In the genomic region with DNA sequence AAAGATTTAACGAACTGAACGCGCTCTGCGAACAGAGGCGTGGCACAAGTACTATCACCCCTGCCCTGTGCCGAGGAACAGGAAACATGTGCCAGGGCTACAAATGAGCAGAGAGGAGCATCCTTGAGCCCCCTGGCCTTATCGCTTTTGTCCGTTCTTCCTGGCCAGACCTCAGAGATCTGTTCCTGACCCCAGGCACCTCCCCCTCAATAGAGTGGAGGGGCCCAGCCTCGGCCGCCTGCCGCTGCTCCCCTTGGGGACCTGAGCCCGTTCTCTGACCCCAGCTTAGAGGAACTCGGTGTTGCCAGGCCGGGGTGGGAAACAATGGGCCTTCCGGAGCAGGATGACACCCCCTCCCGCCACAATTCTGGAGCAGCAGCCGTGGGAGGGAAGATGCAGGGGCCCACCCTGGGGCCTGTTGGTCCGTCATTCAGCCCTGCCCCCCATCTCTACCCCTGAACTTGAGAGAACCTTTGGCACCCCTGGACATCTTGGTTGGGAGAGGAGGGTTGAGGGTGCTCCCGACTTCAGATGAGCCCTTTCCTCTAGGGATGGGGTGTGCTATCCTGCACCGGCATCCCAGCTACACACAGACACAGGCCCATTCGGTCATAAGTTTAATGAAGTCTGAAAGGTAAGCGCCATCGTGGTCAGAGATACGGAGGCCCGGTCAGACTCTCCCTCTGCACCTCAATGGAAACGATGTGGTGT, we compare ENCODE assay signal across 7 cellular contexts. TPM values are rescaled to one million over a fixed set of nuclear protein-coding genes. Genes with fewer than 3 reads are reported as not detected.
DNase-seq lines count a peak whose midpoint lies in the region; ATAC-seq, FAIRE-seq and TF ChIP-seq lines count a peak whose summit lies in the region.

No MANE protein-coding gene starts in this region.

- TF ChIP-seq CTCF in body of pancreas (IDR thresholded peaks at IDR 0.05) (no peak), left lung (IDR thresholded peaks at IDR 0.05) (no peak), tibial nerve (IDR thresholded peaks at IDR 0.05) (no peak)

- H3K36me3 ChIP-seq in body of pancreas (replicated peaks in 1 of 2; ENCODE audit: insufficient read depth in 1 of 2, low read depth in 2 of 2) (no peaks in the 10 kb centered on the region), left lung (peaks cover 0 to 58% of the 10 kb centered on the region in 2 donors), tibial nerve (peaks cover 0 to 39% (median 14%) of the 10 kb centered on the region in 3 donors)

- H3K4me1 ChIP-seq in body of pancreas (peaks cover 44% of the 10 kb centered on the region), left lung (peaks cover 27 to 58% of the 10 kb centered on the region in 2 donors), tibial nerve (peaks cover 0 to 45% (median 32%) of the 10 kb centered on the region in 4 donors)

- FAIRE-seq in GM18507 (lab: Jason Lieb, UNC): peak; percentile 42

- peak overlapping the region; percentile 49 for H3K4me3 ChIP-seq in body of pancreas
- peak overlapping the region; percentile 61 to 69 for H3K4me3 ChIP-seq in left lung
- H3K4me3 ChIP-seq in tibial nerve: peak overlapping the region; percentile 66 to 78 (median 69)

- no peak for ATAC-seq in body of pancreas
- ATAC-seq in left lung: no peak
- ATAC-seq in HG03378 (IDR thresholded peaks at IDR 0.05; ENCODE audit: unreplicated experiment): no peak

- H3K9me3 ChIP-seq in body of pancreas: no peaks in the 10 kb centered on the region
- no peaks in the 10 kb centered on the region for H3K9me3 ChIP-seq in left lung
- no peaks in the 10 kb centered on the region for H3K9me3 ChIP-seq in tibial nerve

- TF ChIP-seq POLR2A in body of pancreas (IDR thresholded peaks at IDR 0.05) (no peak), tibial nerve (IDR thresholded peaks at IDR 0.05) (peak in 1 of 2 donors; percentile 8)

- DNase-seq in GM18507 (ENCODE audit: extremely low spot score, insufficient read length, low read depth) (no peak), NOMO-1 (lab: John Stamatoyannopoulos, UW; ENCODE audit: unreplicated experiment in 2 of 2) (peak; percentile 45 to 63), body of pancreas (peak in 3 of 4 donors; percentile 35 to 39 (median 36)), left lung (peak; percentile 50 to 79), tibial nerve (ENCODE audit: low spot score in 2 of 2) (peak; percentile 14 to 35)
- no peak for DNase-seq in NK-92 treated with Interleukin-12 subunit alpha and Interleukin-12 subunit beta, amount 100 ng/mL, for 24 hours (lab: John Stamatoyannopoulos, UW)

- intact Hi-C loops in body of pancreas (cut with DNase I) (loop anchor here (5.0 kb wide), 1 partner anchor 34 kb away; no protein-coding TSS in a partner anchor), left lung (cut with DNase I) (no loop called here)

- peak overlapping the region; percentile 82 to 96 (median 94) for H3K27ac ChIP-seq in body of pancreas
- H3K27ac ChIP-seq in left lung: peak overlapping the region; percentile 92 to 99
- H3K27ac ChIP-seq in tibial nerve: peak overlapping the region; percentile 86 to 97 (median 92)

- peak in 1 of 2 donors; percentile 59 for TF ChIP-seq EP300 in tibial nerve (IDR thresholded peaks at IDR 0.05)

- WGBS in body of pancreas, 2 donors: 24 to 26% methylated on average over 26 of the region's 26 CpGs
- 3% methylated on average over 26 of the region's 26 CpGs for WGBS in tibial nerve, 2 donors

- H3K27me3 ChIP-seq in body of pancreas: no peaks in the 10 kb centered on the region
- H3K27me3 ChIP-seq in left lung: no peaks in the 10 kb centered on the region
- H3K27me3 ChIP-seq in tibial nerve: no peaks in the 10 kb centered on the region

RNA-seq across cellular contexts. Expression of a gene that starts 1.1 kb away (rescaled TPM):
- total RNA-seq in body of pancreas (10 to 100 TPM; 25.7 to 50.1 TPM), left lung (10 to 100 TPM; 60.5 to 72.6 TPM), tibial nerve (100 to 1,000 TPM; 104 to 198 (median 167) TPM)

RNA-seq across cellular contexts. Expression of a gene that starts 1.4 kb away (rescaled TPM):
- total RNA-seq in body of pancreas: 10 to 100 TPM in 1 of 2 donors, 1 to 10 TPM in 1; 6.0 to 16.2 TPM
- total RNA-seq in left lung: 1 to 10 TPM; 5.7 to 6.5 TPM
- 10 to 100 TPM in 3 of 4 donors, 1 to 10 TPM in 1; 9.2 to 41.7 (median 25.6) TPM for total RNA-seq in tibial nerve

RNA-seq across cellular contexts. Expression of a gene that starts 1.6 kb away (rescaled TPM):
- total RNA-seq in body of pancreas (10 to 100 TPM in 1 of 2 donors, 1 to 10 TPM in 1; 5.7 to 16.5 TPM), left lung (10 to 100 TPM in 1 of 2 donors, 1 to 10 TPM in 1; 9.8 to 12.3 TPM), tibial nerve (10 to 100 TPM in 2 of 4 donors, 1 to 10 TPM in 2; 9.4 to 13.6 (median 11.1) TPM)

RNA-seq across cellular contexts. Expression of a gene that starts 22.2 kb away (rescaled TPM):
- 10 to 100 TPM in 1 of 2 donors, 1 to 10 TPM in 1; 7.5 to 20.1 TPM for total RNA-seq in body of pancreas
- 10 to 100 TPM; 37.6 to 49.2 TPM for total RNA-seq in left lung
- 10 to 100 TPM in 2 of 4 donors, 1 to 10 TPM in 2; 7.5 to 10.8 (median 9.7) TPM for total RNA-seq in tibial nerve

RNA-seq across cellular contexts. Expression of a gene that starts 32.4 kb away (rescaled TPM):
- 10 to 100 TPM; 53.7 to 69.9 TPM for total RNA-seq in body of pancreas
- total RNA-seq in left lung: 100 to 1,000 TPM in 1 of 2 donors, 10 to 100 TPM in 1; 95.3 to 118 TPM
- 100 to 1,000 TPM in 3 of 4 donors, 10 to 100 TPM in 1; 80.4 to 202 (median 125) TPM for total RNA-seq in tibial nerve

Comparison
In these comparisons a context has a peak if more than half of its experiments do, and no peak if none do; other contexts are left out.
1. DNase-seq: peak in NOMO-1 (2 of 2), body of pancreas (3 of 4), left lung (2 of 2) and tibial nerve (2 of 2); none in GM18507 (single experiment) and NK-92 treated with Interleukin-12 subunit alpha and Interleukin-12 subunit beta, amount 100 ng/mL, for 24 hours (single experiment).
2. Peak in every context shown above with its lines, with median percentiles within 50 percentile points of each other: H3K27ac ChIP-seq and H3K4me3 ChIP-seq.